Comparison of ENCODE assay signal across 10 cellular contexts in genomic region chr16:9099131-9099625, GRCh38. TPM values are rescaled to one million over a fixed set of nuclear protein-coding genes. Genes with fewer than 3 reads are reported as not detected.
DNase-seq lines count a peak whose midpoint lies in the region; ATAC-seq and TF ChIP-seq lines count a peak whose summit lies in the region.
"Had no signal": no experiment of that assay in that cellular context is flagged by ENCODE, and none has a peak within 500 bp of the region (broad histone marks: within the 10 kb centered on the region; RNA-seq: fewer than 3 reads in every experiment).

No MANE protein-coding gene starts in this region.

- no peak overlapping the region; the same call in 1 of the 2 replicates for H3K4me3 ChIP-seq in GM12865 (ENCODE audit: low read depth, low read length)
- H3K4me3 ChIP-seq: thyroid gland had no signal

- H3K9me3 Mint-ChIP-seq in activated naive CD8-positive, alpha-beta T cell (ENCODE audit: low read depth) = no peaks in the 10 kb centered on the region
- H3K9me3 Mint-ChIP-seq in naive thymus-derived CD8-positive, alpha-beta T cell = no peaks in the 10 kb centered on the region

- ATAC-seq in HG03432 (IDR thresholded peaks at IDR 0.05; ENCODE audit: unreplicated experiment) = peak; percentile 59
- no peak for ATAC-seq in naive thymus-derived CD8-positive, alpha-beta T cell

- CTCF ChIA-PET in HEK293T (lab: Yijun Ruan, JAX) = no interaction called here

- peaks cover 90% of the 10 kb centered on the region for H3K4me1 Mint-ChIP-seq in activated naive CD8-positive, alpha-beta T cell (ENCODE audit: low read depth)
- peaks cover 55 to 94% (median 91%) of the 10 kb centered on the region in 4 donors for H3K4me1 Mint-ChIP-seq in naive thymus-derived CD8-positive, alpha-beta T cell

- POLR2A ChIA-PET in naive thymus-derived CD8-positive, alpha-beta T cell (lab: Charles Lee) = interaction anchor here (4.7 kb wide), 1 partner anchor 7 kb away, joined by 68 read pairs; the partner anchor contains the start of gene HAPSTR1
- POLR2A ChIA-PET in HEK293T (lab: Yijun Ruan, JAX) = no interaction called here

- peak overlapping the region; percentile 90 for H3K27ac Mint-ChIP-seq in activated naive CD8-positive, alpha-beta T cell
- peak overlapping the region in 9 of 10 donors; percentile 50 to 84 (median 77) for H3K27ac Mint-ChIP-seq in naive thymus-derived CD8-positive, alpha-beta T cell

- H3K4me3 Mint-ChIP-seq in activated naive CD8-positive, alpha-beta T cell = peak overlapping the region; percentile 85
- H3K4me3 Mint-ChIP-seq in naive thymus-derived CD8-positive, alpha-beta T cell = peak overlapping the region; percentile 60 to 84 (median 72)

- no peak for TF ChIP-seq CTCF in GM12865 (IDR thresholded peaks at IDR 0.05; ENCODE audit: insufficient read depth, low read depth, low read length, missing control alignments)

- DNase-seq in GM12865 (ENCODE audit: low read depth) (peak; percentile 68), HEK293T (ENCODE audit: extremely low spot score) (no peak), cortex of kidney (lab: John Stamatoyannopoulos, UW) (no peak), NAMALWA (ENCODE audit: low spot score) (no peak), NCI-H128 (lab: John Stamatoyannopoulos, UW; ENCODE audit: unreplicated experiment) (no peak)
- DNase-seq in naive thymus-derived CD8-positive, alpha-beta T cell = no peak
- DNase-seq: heart right ventricle had no signal

- H3K36me3 Mint-ChIP-seq in activated naive CD8-positive, alpha-beta T cell = peaks cover 33% of the 10 kb centered on the region
- H3K36me3 Mint-ChIP-seq in naive thymus-derived CD8-positive, alpha-beta T cell = peaks cover 7 to 92% (median 36%) of the 10 kb centered on the region in 3 donors

- no peaks in the 10 kb centered on the region for H3K27me3 Mint-ChIP-seq in activated naive CD8-positive, alpha-beta T cell
- H3K27me3 Mint-ChIP-seq in naive thymus-derived CD8-positive, alpha-beta T cell = no peaks in the 10 kb centered on the region

TF ChIP-seq in HEK293T, 16 proteins besides CTCF, POLR2A, EP300 and RAD21:
- TF ChIP-seq ARNT (IDR thresholded peaks at IDR 0.05) (no peak), BHLHE40 (IDR thresholded peaks at IDR 0.05; ENCODE audit: borderline replicate concordance) (no peak), FOXK2 (IDR thresholded peaks at IDR 0.05) (no peak), CTBP1 (IDR thresholded peaks at IDR 0.05; ENCODE audit: borderline replicate concordance) (no peak), SP1 (IDR thresholded peaks at IDR 0.05) (no peak), FOXM1 (IDR thresholded peaks at IDR 0.05; ENCODE audit: borderline replicate concordance) (no peak), TARDBP (IDR thresholded peaks at IDR 0.05) (no peak), NFRKB (IDR thresholded peaks at IDR 0.05) (no peak), PKNOX1 (IDR thresholded peaks at IDR 0.05) (no peak), LEF1 (IDR thresholded peaks at IDR 0.05; ENCODE audit: borderline replicate concordance) (no peak), ZNF384 (IDR thresholded peaks at IDR 0.05) (no peak), HDGF (IDR thresholded peaks at IDR 0.05; ENCODE audit: borderline replicate concordance) (no peak), ELF4 (IDR thresholded peaks at IDR 0.05) (no peak), FOXA1 (IDR thresholded peaks at IDR 0.05) (no peak), SUZ12 (IDR thresholded peaks at IDR 0.05) (no peak), L3MBTL2 (conservative IDR thresholded peaks at IDR 0.05) (no peak)

RNA-seq across cellular contexts. Expression of gene HAPSTR1, which starts 7.7 kb away (rescaled TPM):
- 100 to 1,000 TPM in 1 of 2 experiments, 10 to 100 TPM in 1; 94.1 to 102 TPM for total RNA-seq in naive thymus-derived CD8-positive, alpha-beta T cell
- 10 to 100 TPM in 2 of 3 donors, 1 to 10 TPM in 1; 9.9 to 16.5 (median 10.6) TPM for polyA plus RNA-seq in naive thymus-derived CD8-positive, alpha-beta T cell
